Comparison of ENCODE assay signal across 11 cellular contexts in genomic region chr17:72515291-72516065, GRCh38.
DNase-seq lines count a peak whose midpoint lies in the region; ATAC-seq and TF ChIP-seq lines count a peak whose summit lies in the region.
"Had no signal": no experiment of that assay in that cellular context is flagged by ENCODE, and none has a peak within 500 bp of the region (broad histone marks: within the 10 kb centered on the region; RNA-seq: fewer than 3 reads in every experiment).

No MANE protein-coding gene starts in this region.

- no peaks in the 10 kb centered on the region for H3K27me3 ChIP-seq in brain microvascular endothelial cell (replicated peaks)
- H3K27me3 ChIP-seq: colonic mucosa had no signal

- H3K36me3 Mint-ChIP-seq in nephron progenitor cell (ENCODE audit: low read depth) = no peaks in the 10 kb centered on the region
- no peaks in the 10 kb centered on the region for H3K36me3 Mint-ChIP-seq in stimulated activated naive B cell treated with anti-CD40 and anti-IgM and Interleukin-4, amounts not matched to agents 10 μg/mL and 1 μg/mL and 100 μg/mL, for 72 hours

- H3K4me3 ChIP-seq in brain microvascular endothelial cell (ENCODE audit: low read depth, low read length) = no peak overlapping the region
- H3K4me3 ChIP-seq: colonic mucosa, mucosa of descending colon had no signal

- no peaks in the 10 kb centered on the region for H3K36me3 ChIP-seq in brain microvascular endothelial cell (replicated peaks)
- H3K36me3 ChIP-seq: colonic mucosa had no signal

- peaks cover 79% of the 10 kb centered on the region for H3K4me1 Mint-ChIP-seq in nephron progenitor cell
- peaks cover 1 to 4% of the 10 kb centered on the region in 2 donors for H3K4me1 Mint-ChIP-seq in stimulated activated naive B cell treated with anti-CD40 and anti-IgM and Interleukin-4, amounts not matched to agents 10 μg/mL and 1 μg/mL and 100 μg/mL, for 72 hours

- H3K9me3 Mint-ChIP-seq in nephron progenitor cell = no peaks in the 10 kb centered on the region
- no peaks in the 10 kb centered on the region for H3K9me3 Mint-ChIP-seq in stimulated activated naive B cell treated with anti-CD40 and anti-IgM and Interleukin-4, amounts not matched to agents 10 μg/mL and 1 μg/mL and 100 μg/mL, for 72 hours
- H3K9me3 Mint-ChIP-seq: T-helper 1 cell treated with Interleukin-12 subunit alpha and Interleukin-12 subunit beta and Interleukin-4 antibody, amounts not matched to agents 30 μg/mL and 1 μg/mL, for 36 hours had no signal

- in situ Hi-C loops in G401 (cut with HindIII; ENCODE audit: low sequenced_read_pairs) = no loop called here
- in situ Hi-C loops in brain microvascular endothelial cell (cut with HindIII; ENCODE audit: low pct_ligation_motif_present, low sequenced_read_pairs) = no loop called here

- no peak overlapping the region for H3K27ac Mint-ChIP-seq in nephron progenitor cell
- no peak overlapping the region for H3K27ac Mint-ChIP-seq in stimulated activated naive B cell treated with anti-CD40 and anti-IgM and Interleukin-4, amounts not matched to agents 10 μg/mL and 1 μg/mL and 100 μg/mL, for 72 hours
- H3K27ac Mint-ChIP-seq: T-helper 1 cell treated with Interleukin-12 subunit alpha and Interleukin-12 subunit beta and Interleukin-4 antibody, amounts not matched to agents 30 μg/mL and 1 μg/mL, for 36 hours had no signal

- H3K27ac ChIP-seq in brain microvascular endothelial cell = peak overlapping the region; percentile 55
- H3K27ac ChIP-seq: colonic mucosa had no signal

- ATAC-seq in HG03571 (IDR thresholded peaks at IDR 0.05; ENCODE audit: unreplicated experiment) = peak; percentile 44
- ATAC-seq in GM21529 (IDR thresholded peaks at IDR 0.05; ENCODE audit: unreplicated experiment) = no peak
- no peak for ATAC-seq in stimulated activated naive B cell treated with anti-CD40 and anti-IgM and Interleukin-4, amounts not matched to agents 10 μg/mL and 1 μg/mL and 100 μg/mL, for 72 hours (replicated peaks)
- ATAC-seq: mucosa of descending colon had no signal

- peaks cover 10% of the 10 kb centered on the region for H3K27me3 Mint-ChIP-seq in nephron progenitor cell (ENCODE audit: low read depth, poor library complexity)
- H3K27me3 Mint-ChIP-seq in stimulated activated naive B cell treated with anti-CD40 and anti-IgM and Interleukin-4, amounts not matched to agents 10 μg/mL and 1 μg/mL and 100 μg/mL, for 72 hours = peaks cover 35 to 37% of the 10 kb centered on the region in 2 donors

- TF ChIP-seq CTCF in brain microvascular endothelial cell (IDR thresholded peaks at IDR 0.05; ENCODE audit: low read depth, low read length, missing control alignments) (no peak), nephron progenitor cell (IDR thresholded peaks at IDR 0.05) (no peak)

- peak overlapping the region; percentile 31 for H3K4me3 Mint-ChIP-seq in nephron progenitor cell
- H3K4me3 Mint-ChIP-seq in stimulated activated naive B cell treated with anti-CD40 and anti-IgM and Interleukin-4, amounts not matched to agents 10 μg/mL and 1 μg/mL and 100 μg/mL, for 72 hours = no peak overlapping the region
- H3K4me3 Mint-ChIP-seq: T-helper 1 cell treated with Interleukin-12 subunit alpha and Interleukin-12 subunit beta and Interleukin-4 antibody, amounts not matched to agents 30 μg/mL and 1 μg/mL, for 36 hours had no signal

- DNase-seq in G401 (ENCODE audit: low spot score) = peak; percentile 93
- peak; percentile 46 for DNase-seq in brain microvascular endothelial cell
- no peak for DNase-seq in nephron progenitor cell
- DNase-seq in OCI-M1 (lab: John Stamatoyannopoulos, UW) = no peak
- no peak for DNase-seq in activated gamma-delta T cell treated with Interleukin-2 at 50 U/mL for 16 hours
- no peak for DNase-seq in stimulated activated naive B cell treated with anti-CD40 and anti-IgM and Interleukin-4, amounts not matched to agents 10 μg/mL and 1 μg/mL and 100 μg/mL, for 72 hours
- DNase-seq: colonic mucosa had no signal

Comparison
In these comparisons a context has a peak if more than half of its experiments do, and no peak if none do; other contexts are left out.
1. DNase-seq: peak in G401 (single experiment) and brain microvascular endothelial cell (single experiment); none in nephron progenitor cell (single experiment), OCI-M1 (single experiment), activated gamma-delta T cell treated with Interleukin-2 at 50 U/mL for 16 hours (single experiment) and stimulated activated naive B cell treated with anti-CD40 and anti-IgM and Interleukin-4, amounts not matched to agents 10 μg/mL and 1 μg/mL and 100 μg/mL, for 72 hours (single experiment).